ENCODE assay signal across 8 cellular contexts in genomic region chr21:33380483-33380998, GRCh38. TPM values are rescaled to one million over a fixed set of nuclear protein-coding genes. Genes with fewer than 3 reads are reported as not detected.
DNase-seq lines count a peak whose midpoint lies in the region; ATAC-seq, FAIRE-seq and TF ChIP-seq lines count a peak whose summit lies in the region.

No MANE protein-coding gene starts in this region.

- POLR2A ChIA-PET in naive thymus-derived CD8-positive, alpha-beta T cell (lab: Charles Lee) = interaction anchor here (0.8 to 3.9 kb wide), 10 partner anchors 19 to 194 kb away, joined by 3 to 46 read pairs (median 4); partner anchors contain the start of genes IFNAR1, IL10RB and TMEM50B

- H3K4me1 ChIP-seq in NT2/D1 (ENCODE audit: insufficient read depth, insufficient read length) (peaks cover 16% of the 10 kb centered on the region), stomach smooth muscle (ENCODE audit: control insufficient read depth, insufficient read depth, low read length) (peaks cover 16% of the 10 kb centered on the region)

- peak; percentile 53 for ATAC-seq in HG02763 (IDR thresholded peaks at IDR 0.05; ENCODE audit: unreplicated experiment)
- peak; percentile 74 to 77 for ATAC-seq in naive thymus-derived CD8-positive, alpha-beta T cell

- H3K9me3 Mint-ChIP-seq in naive thymus-derived CD8-positive, alpha-beta T cell = peaks cover 0 to 2% (median 0%) of the 10 kb centered on the region in 9 donors

- H3K27ac Mint-ChIP-seq in naive thymus-derived CD8-positive, alpha-beta T cell = peak overlapping the region; percentile 86 to 95 (median 91)

- H3K4me3 Mint-ChIP-seq in naive thymus-derived CD8-positive, alpha-beta T cell = peak overlapping the region; percentile 19 to 80 (median 68)

- TF ChIP-seq CTCF in epithelial cell of proximal tubule (conservative IDR thresholded peaks at IDR 0.05; ENCODE audit: low read depth, low read length) = no peak

- peak; percentile 87 for FAIRE-seq in GM12891 (lab: Jason Lieb, UNC)

- DNase-seq in GM12891 (ENCODE audit: insufficient read length, low spot score) (no peak), NT2/D1 (ENCODE audit: low read depth, low spot score) (peak; percentile 50), epithelial cell of proximal tubule (ENCODE audit: low read depth) (peak; percentile 80), NCI-H1092 treated with DMSO at 0.1 percent for 48 hours (lab: John Stamatoyannopoulos, UW) (no peak)
- peak; percentile 87 for DNase-seq in activated CD8-positive, alpha-beta memory T cell treated with anti-CD3 and anti-CD28 coated beads, Interleukin-2, amount 50 U/mL, for 4 hours
- peak; percentile 50 to 92 (median 74) for DNase-seq in naive thymus-derived CD8-positive, alpha-beta T cell

- H3K9me3 ChIP-seq in NT2/D1 (ENCODE audit: insufficient read depth, low read length) (no peaks in the 10 kb centered on the region), stomach smooth muscle (ENCODE audit: control insufficient read depth in 2 of 2, low read length in 2 of 2) (no peaks in the 10 kb centered on the region)

- no peaks in the 10 kb centered on the region for H3K36me3 Mint-ChIP-seq in naive thymus-derived CD8-positive, alpha-beta T cell

- H3K4me1 Mint-ChIP-seq in naive thymus-derived CD8-positive, alpha-beta T cell = peaks cover 27 to 82% (median 61%) of the 10 kb centered on the region in 4 donors

- no peaks in the 10 kb centered on the region for H3K27me3 Mint-ChIP-seq in naive thymus-derived CD8-positive, alpha-beta T cell

- peak; percentile 42; the same call in 1 of the 2 replicates for TF ChIP-seq POLR2A in GM12891 (IDR thresholded peaks at IDR 0.05; ENCODE audit: low read depth, low read length)

- H3K4me3 ChIP-seq in NT2/D1 (ENCODE audit: insufficient read length, low read depth) = no peak overlapping the region
- no peak overlapping the region for H3K4me3 ChIP-seq in epithelial cell of proximal tubule (ENCODE audit: low read depth, low read length)
- H3K4me3 ChIP-seq in stomach smooth muscle (ENCODE audit: low read length in 2 of 2) = peak overlapping the region; percentile 29 to 40

- no peak overlapping the region for H3K27ac ChIP-seq in stomach smooth muscle (ENCODE audit: low read length)

- no peak overlapping the region for H3K9ac ChIP-seq in NT2/D1 (ENCODE audit: insufficient read length, low read depth)
- H3K9ac ChIP-seq in stomach smooth muscle (ENCODE audit: low read length in 2 of 2) = peak overlapping the region in 1 of 2 donors; percentile 45

- no peaks in the 10 kb centered on the region for H3K36me3 ChIP-seq in NT2/D1 (ENCODE audit: insufficient read depth, insufficient read length, low read length)
- no peaks in the 10 kb centered on the region for H3K36me3 ChIP-seq in stomach smooth muscle (ENCODE audit: control insufficient read depth in 2 of 2, insufficient read depth in 2 of 2, low read length in 2 of 2)

- H3K27me3 ChIP-seq in NT2/D1 (ENCODE audit: insufficient read depth, insufficient read length) (no peaks in the 10 kb centered on the region), stomach smooth muscle (ENCODE audit: control insufficient read depth in 1 of 2, insufficient read depth in 2 of 2, low read length in 2 of 2) (peaks cover 0 to 2% of the 10 kb centered on the region in 2 donors)

TF ChIP-seq in GM12891, 5 proteins besides CTCF, POLR2A, EP300 and RAD21:
- TF ChIP-seq POLR2AphosphoS5 (IDR thresholded peaks at IDR 0.05; ENCODE audit: low read depth, low read length) (0 out of 2 replicates have a peak, but pooled peaks have one; percentile 59), POU2F2 (IDR thresholded peaks at IDR 0.05; ENCODE audit: low read depth, low read length) (0 out of 2 replicates have a peak, but pooled peaks have one; percentile 18), PAX5 (IDR thresholded peaks at IDR 0.05; ENCODE audit: insufficient read depth, low read length, severe bottlenecking) (no peak), TAF1 (IDR thresholded peaks at IDR 0.05; ENCODE audit: low read depth, low read length) (no peak), SPI1 (IDR thresholded peaks at IDR 0.05; ENCODE audit: low read depth, low read length) (peak; percentile 31; the same call in 1 of the 2 replicates)
TF ChIP-seq in GM12891: peak in this region for 3.

RNA-seq across cellular contexts. Expression of gene IFNGR2, which starts 22.7 kb away (rescaled TPM):
- polyA plus RNA-seq in GM12891 (2012; ENCODE audit: low read depth, missing spikeins) = 46.4 TPM
- total RNA-seq in epithelial cell of proximal tubule = 59.9 and 64.5 TPM in 2 replicates
- 10 to 100 TPM; 24.4 to 27.8 TPM for total RNA-seq in naive thymus-derived CD8-positive, alpha-beta T cell
- 10 to 100 TPM; 11.3 to 30.9 (median 23.0) TPM for polyA plus RNA-seq in naive thymus-derived CD8-positive, alpha-beta T cell

RNA-seq across cellular contexts. Expression of gene IFNAR1, which starts 55.8 kb away (rescaled TPM):
- 24.2 TPM for polyA plus RNA-seq in GM12891 (2012; ENCODE audit: low read depth, missing spikeins)
- 8.6 and 8.8 TPM in 2 replicates for total RNA-seq in epithelial cell of proximal tubule
- 10 to 100 TPM; 50.1 to 53.7 TPM for total RNA-seq in naive thymus-derived CD8-positive, alpha-beta T cell
- polyA plus RNA-seq in naive thymus-derived CD8-positive, alpha-beta T cell = 10 to 100 TPM; 48.7 to 69.0 (median 51.8) TPM

Comparison
In these comparisons a context has a peak if more than half of its experiments do, and no peak if none do; other contexts are left out.
1. DNase-seq: peak in NT2/D1 (single experiment), activated CD8-positive, alpha-beta memory T cell treated with anti-CD3 and anti-CD28 coated beads, Interleukin-2, amount 50 U/mL, for 4 hours (single experiment), epithelial cell of proximal tubule (single experiment) and naive thymus-derived CD8-positive, alpha-beta T cell (10 of 10); none in GM12891 (single experiment) and NCI-H1092 treated with DMSO at 0.1 percent for 48 hours (single experiment).
2. H3K4me3 ChIP-seq: peak in stomach smooth muscle (2 of 2); none in NT2/D1 (single experiment) and epithelial cell of proximal tubule (single experiment).